In genomic region chr2:237591379-237591881, GRCh38 we compare ENCODE assay signal across 9 cellular contexts. TPM values are rescaled to one million over a fixed set of nuclear protein-coding genes. Genes with fewer than 3 reads are reported as not detected.
DNase-seq lines count a peak whose midpoint lies in the region; ATAC-seq and TF ChIP-seq lines count a peak whose summit lies in the region.
"Had no signal": no experiment of that assay in that cellular context is flagged by ENCODE, and none has a peak within 500 bp of the region (broad histone marks: within the 10 kb centered on the region; RNA-seq: fewer than 3 reads in every experiment).

No MANE protein-coding gene starts in this region.

- peaks cover 19% of the 10 kb centered on the region for H3K27me3 Mint-ChIP-seq in activated CD4-positive, alpha-beta memory T cell treated with anti-CD3 and anti-CD28 coated beads, Interleukin-2, amount 10 ng/mL, durations not matched to agents 7 days and 5 days
- H3K27me3 Mint-ChIP-seq in glutamatergic neuron (ENCODE audit: unreplicated experiment) = peaks cover 2% of the 10 kb centered on the region

- peak overlapping the region; percentile 98 for H3K27ac ChIP-seq in 22Rv1

- H3K36me3 Mint-ChIP-seq in activated CD4-positive, alpha-beta memory T cell treated with anti-CD3 and anti-CD28 coated beads, Interleukin-2, amount 10 ng/mL, durations not matched to agents 7 days and 5 days (ENCODE audit: low read depth) = no peaks in the 10 kb centered on the region
- no peaks in the 10 kb centered on the region for H3K36me3 Mint-ChIP-seq in glutamatergic neuron (ENCODE audit: unreplicated experiment)

- no peak overlapping the region for H3K27ac Mint-ChIP-seq in activated CD4-positive, alpha-beta memory T cell treated with anti-CD3 and anti-CD28 coated beads, Interleukin-2, amount 10 ng/mL, durations not matched to agents 7 days and 5 days
- H3K27ac Mint-ChIP-seq in glutamatergic neuron (ENCODE audit: unreplicated experiment) = no peak overlapping the region

- H3K4me1 Mint-ChIP-seq in activated CD4-positive, alpha-beta memory T cell treated with anti-CD3 and anti-CD28 coated beads, Interleukin-2, amount 10 ng/mL, durations not matched to agents 7 days and 5 days = peaks cover 17% of the 10 kb centered on the region
- peaks cover 17% of the 10 kb centered on the region for H3K4me1 Mint-ChIP-seq in glutamatergic neuron (ENCODE audit: low read depth, unreplicated experiment)

- no peaks in the 10 kb centered on the region for H3K9me3 Mint-ChIP-seq in activated CD4-positive, alpha-beta memory T cell treated with anti-CD3 and anti-CD28 coated beads, Interleukin-2, amount 10 ng/mL, durations not matched to agents 7 days and 5 days
- H3K9me3 Mint-ChIP-seq in glutamatergic neuron (ENCODE audit: unreplicated experiment) = peaks cover under 1% of the 10 kb centered on the region

- no peak for TF ChIP-seq CTCF in 22Rv1 (IDR thresholded peaks at IDR 0.05)
- no peak for TF ChIP-seq CTCF in glutamatergic neuron (IDR thresholded peaks at IDR 0.05; ENCODE audit: partially characterized antibody, unreplicated experiment)

- no peak overlapping the region for H3K4me3 Mint-ChIP-seq in activated CD4-positive, alpha-beta memory T cell treated with anti-CD3 and anti-CD28 coated beads, Interleukin-2, amount 10 ng/mL, durations not matched to agents 7 days and 5 days
- no peak overlapping the region for H3K4me3 Mint-ChIP-seq in glutamatergic neuron (ENCODE audit: unreplicated experiment)

- POLR2A ChIA-PET in activated CD4-positive, alpha-beta memory T cell treated with anti-CD3 and anti-CD28 coated beads, Interleukin-2, amount 10 ng/mL, durations not matched to agents 7 days and 5 days (lab: Charles Lee) = no interaction called here

- ATAC-seq in left lobe of liver (no peak), HG02870 (IDR thresholded peaks at IDR 0.05; ENCODE audit: unreplicated experiment) (no peak), GM18861 (IDR thresholded peaks at IDR 0.05; ENCODE audit: unreplicated experiment) (no peak), GM21576 (IDR thresholded peaks at IDR 0.05; ENCODE audit: unreplicated experiment) (no peak)

- DNase-seq in HT-29 (ENCODE audit: low spot score) (peak; percentile 68), left lobe of liver (ENCODE audit: low spot score) (peak; percentile 51), glutamatergic neuron (no peak)
- peak; percentile 25 for DNase-seq in activated CD4-positive, alpha-beta memory T cell treated with anti-CD3 and anti-CD28 coated beads, Interleukin-2, amount 10 ng/mL, durations not matched to agents 7 days and 5 days
- DNase-seq: Karpas-422 had no signal

- CTCF ChIA-PET in activated CD4-positive, alpha-beta memory T cell treated with anti-CD3 and anti-CD28 coated beads, Interleukin-2, amount 10 ng/mL, durations not matched to agents 7 days and 5 days (lab: Charles Lee) = interaction anchor here (0.9 to 1.3 kb wide), 3 partner anchors 10 to 154 kb away, joined by 3 to 5 read pairs (median 5); no protein-coding TSS in a partner anchor

RNA-seq across cellular contexts. Expression of gene RAB17, which starts 0.9 kb away (rescaled TPM):
- total RNA-seq in HT-29 (2014; rRNA removed; shearing (Covaris generic)) = 44.2 and 65.1 TPM in 2 replicates
- not detected for total RNA-seq in activated CD4-positive, alpha-beta memory T cell treated with anti-CD3 and anti-CD28 coated beads, Interleukin-2, amount 10 ng/mL, durations not matched to agents 7 days and 5 days
- total RNA-seq in left lobe of liver (88.5 TPM), glutamatergic neuron (ENCODE audit: unreplicated experiment) (not detected)

RNA-seq across cellular contexts. Expression of gene PRLH, which starts 25.1 kb away (rescaled TPM):
- not detected in 2 replicates for total RNA-seq in HT-29 (2014; rRNA removed; shearing (Covaris generic))
- not detected for total RNA-seq in activated CD4-positive, alpha-beta memory T cell treated with anti-CD3 and anti-CD28 coated beads, Interleukin-2, amount 10 ng/mL, durations not matched to agents 7 days and 5 days
- not detected for total RNA-seq in left lobe of liver
- total RNA-seq in glutamatergic neuron (ENCODE audit: unreplicated experiment) = not detected

RNA-seq across cellular contexts. Expression of gene LRRFIP1, which starts 36.0 kb away (rescaled TPM):
- 91.0 and 97.1 TPM in 2 replicates for total RNA-seq in HT-29 (2014; rRNA removed; shearing (Covaris generic))
- 100 to 1,000 TPM; 242 to 248 TPM for total RNA-seq in activated CD4-positive, alpha-beta memory T cell treated with anti-CD3 and anti-CD28 coated beads, Interleukin-2, amount 10 ng/mL, durations not matched to agents 7 days and 5 days
- 33.6 TPM for total RNA-seq in left lobe of liver
- 112 TPM for total RNA-seq in glutamatergic neuron (ENCODE audit: unreplicated experiment)

Comparison
In these comparisons a context has a peak if more than half of its experiments do, and no peak if none do; other contexts are left out.
1. RNA of gene RAB17, which starts 0.9 kb away (total RNA-seq): 88.5 TPM in left lobe of liver (single experiment) and 44.2 to 65.1 TPM in HT-29; not detected in glutamatergic neuron (single experiment) and not detected in activated CD4-positive, alpha-beta memory T cell treated with anti-CD3 and anti-CD28 coated beads, Interleukin-2, amount 10 ng/mL, durations not matched to agents 7 days and 5 days; every median in the first group is over 10 times any median in the second.